1 cellular context compared by ENCODE assay signal in genomic region chr5:62271870-62272269, GRCh38.
TF ChIP-seq lines count a peak whose summit lies in the region.

No MANE protein-coding gene starts in this region.

TF ChIP-seq in SK-N-SH, 30 proteins besides CTCF, POLR2A, EP300 and RAD21:
- TF ChIP-seq SIN3A (IDR thresholded peaks at IDR 0.05; ENCODE audit: borderline replicate concordance, low read depth, low read length) (no peak), MEF2A (IDR thresholded peaks at IDR 0.05; ENCODE audit: borderline replicate concordance, low read depth) (no peak), POLR2AphosphoS5 (IDR thresholded peaks at IDR 0.05; ENCODE audit: low read depth, low read length) (no peak), CHD2 (IDR thresholded peaks at IDR 0.05; ENCODE audit: low read length, partially characterized antibody) (no peak), PBX3 (IDR thresholded peaks at IDR 0.05) (no peak), TEAD4 (IDR thresholded peaks at IDR 0.05; ENCODE audit: borderline replicate concordance, insufficient read depth) (no peak), MAX (IDR thresholded peaks at IDR 0.05; ENCODE audit: low read depth) (no peak), RCOR1 (IDR thresholded peaks at IDR 0.05; ENCODE audit: low read length) (no peak), FOXJ3 (CRISPR knock-in tag; IDR thresholded peaks at IDR 0.05) (no peak), USF1 (IDR thresholded peaks at IDR 0.05; ENCODE audit: borderline replicate concordance, low read depth) (no peak), NRF1 (IDR thresholded peaks at IDR 0.05; ENCODE audit: low read depth, low read length) (no peak), RXRA (IDR thresholded peaks at IDR 0.05; ENCODE audit: borderline replicate concordance, low read depth) (no peak), NFIC (IDR thresholded peaks at IDR 0.05; ENCODE audit: borderline replicate concordance) (no peak), YY1 (IDR thresholded peaks at IDR 0.05; ENCODE audit: low read depth) (no peak), FOSL2 (IDR thresholded peaks at IDR 0.05; ENCODE audit: borderline replicate concordance, low read depth) (no peak), JUND (IDR thresholded peaks at IDR 0.05) (no peak)
TF ChIP-seq in SK-N-SH: peak in this region for 0.
